Comparison of ENCODE assay signal across 10 cellular contexts in the genomic region with DNA sequence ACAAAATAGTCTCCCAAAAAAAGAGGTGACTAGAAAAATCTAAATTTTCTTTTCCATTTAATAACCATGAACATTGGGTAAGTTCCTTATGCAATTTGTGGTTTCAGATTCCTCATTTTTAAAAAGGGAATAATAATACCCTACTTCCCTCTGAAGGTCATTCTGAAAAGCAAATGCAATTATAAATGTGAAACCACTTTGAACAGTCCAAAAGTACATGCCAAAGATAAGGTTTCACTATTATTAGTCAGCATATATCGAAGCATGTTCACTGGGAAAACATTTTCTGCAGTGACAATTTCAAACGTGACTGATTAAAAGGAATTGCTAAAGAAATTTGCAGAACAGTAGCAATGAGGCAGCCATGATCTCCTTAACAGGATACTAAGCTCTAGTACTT.
A peak's percentile ranks its signal among the peaks of the same experiment; 100 is the strongest.
DNase-seq lines count a peak whose midpoint lies in the region; ATAC-seq and TF ChIP-seq lines count a peak whose summit lies in the region.
"Had no signal": no experiment of that assay in that cellular context is flagged by ENCODE, and none has a peak within 500 bp of the region (broad histone marks: within the 10 kb centered on the region; RNA-seq: fewer than 3 reads in every experiment).

No MANE protein-coding gene starts in this region.

- H3K4me3 ChIP-seq in cardiac fibroblast (replicated peaks in 1 of 2; ENCODE audit: low read depth in 2 of 2, low read length in 2 of 2) (no peak overlapping the region), neutrophil (ENCODE audit: low read depth in 1 of 2, low read length in 1 of 2) (peak overlapping the region in 1 of 2 experiments; percentile 25)

- peaks cover 12% of the 10 kb centered on the region for H3K27me3 ChIP-seq in neutrophil

- H3K9me3 ChIP-seq in neutrophil: no peaks in the 10 kb centered on the region

- peak; percentile 6 for DNase-seq in Daoy (ENCODE audit: low read depth)
- peak; percentile 84 for DNase-seq in MV-4-11 (lab: John Stamatoyannopoulos, UW)
- peak; percentile 78 to 79 for DNase-seq in cardiac fibroblast (ENCODE audit: low read depth in 2 of 2)
- DNase-seq in COR-L47 (lab: John Stamatoyannopoulos, UW): no peak
- DNase-seq in hepatic stellate cell (ENCODE audit: low spot score): no peak
- no peak for DNase-seq in DMS53 treated with DMSO at 0.1 percent for 48 hours (lab: John Stamatoyannopoulos, UW; ENCODE audit: unreplicated experiment)
- DNase-seq: NCI-H446 treated with DMSO at 0.1 percent for 48 hours had no signal

- no peaks in the 10 kb centered on the region for H3K36me3 ChIP-seq in neutrophil

- H3K27ac ChIP-seq in neutrophil: peak overlapping the region; percentile 74
- H3K27ac ChIP-seq: VCaP had no signal

- peaks cover 15 to 39% of the 10 kb centered on the region in 2 experiments for H3K4me1 ChIP-seq in neutrophil (ENCODE audit: control insufficient read depth in 1 of 2, insufficient read depth in 1 of 2, low read depth in 1 of 2, low read length in 1 of 2)

- no peak for ATAC-seq in GM18867 (IDR thresholded peaks at IDR 0.05; ENCODE audit: unreplicated experiment)

- TF ChIP-seq CTCF in cardiac fibroblast (IDR thresholded peaks at IDR 0.05; ENCODE audit: low read depth, low read length): no peak
- no peak for TF ChIP-seq CTCF in neutrophil (IDR thresholded peaks at IDR 0.05)

Comparison
In these comparisons a context has a peak if more than half of its experiments do, and no peak if none do; other contexts are left out.
1. DNase-seq: peak in Daoy (single experiment), MV-4-11 (single experiment) and cardiac fibroblast (2 of 2); none in COR-L47 (single experiment), hepatic stellate cell (single experiment) and DMS53 treated with DMSO at 0.1 percent for 48 hours (single experiment).